1 cellular context compared by ENCODE assay signal in the genomic region with DNA sequence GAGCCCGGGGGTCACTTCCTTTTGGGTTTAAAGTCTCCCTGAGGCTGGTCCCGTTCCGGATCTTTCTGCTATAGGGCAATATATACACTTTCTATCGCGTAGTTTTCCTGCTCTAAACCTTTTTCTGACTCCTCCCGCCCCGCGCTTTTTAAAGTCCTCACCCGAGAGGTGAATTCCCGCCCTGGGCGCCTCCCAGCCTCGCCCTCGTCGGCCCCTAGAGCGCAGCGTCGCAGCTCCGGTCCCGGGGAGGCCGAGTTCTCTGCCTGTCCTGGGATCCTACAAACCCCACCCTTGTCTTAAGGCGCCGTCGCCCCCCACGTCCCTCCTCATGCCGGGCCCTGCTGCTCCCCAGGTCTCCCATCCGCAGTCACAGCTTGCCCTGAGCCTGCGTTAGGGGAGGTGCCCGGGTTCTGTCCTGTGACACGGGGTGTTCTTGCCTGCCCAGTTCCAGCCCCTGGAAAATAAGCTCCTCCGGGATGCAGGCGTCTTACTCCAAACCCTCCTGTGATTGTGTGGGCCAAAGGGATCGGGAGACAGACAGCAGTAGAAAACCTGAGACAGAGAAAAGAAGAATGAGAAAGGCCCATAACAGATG.
TF ChIP-seq lines count a peak whose summit lies in the region.

No MANE protein-coding gene starts in this region.

TF ChIP-seq in GM23338, 12 proteins besides CTCF, POLR2A, EP300 and RAD21 (continued from another document):
- TF ChIP-seq, protein P1, sequence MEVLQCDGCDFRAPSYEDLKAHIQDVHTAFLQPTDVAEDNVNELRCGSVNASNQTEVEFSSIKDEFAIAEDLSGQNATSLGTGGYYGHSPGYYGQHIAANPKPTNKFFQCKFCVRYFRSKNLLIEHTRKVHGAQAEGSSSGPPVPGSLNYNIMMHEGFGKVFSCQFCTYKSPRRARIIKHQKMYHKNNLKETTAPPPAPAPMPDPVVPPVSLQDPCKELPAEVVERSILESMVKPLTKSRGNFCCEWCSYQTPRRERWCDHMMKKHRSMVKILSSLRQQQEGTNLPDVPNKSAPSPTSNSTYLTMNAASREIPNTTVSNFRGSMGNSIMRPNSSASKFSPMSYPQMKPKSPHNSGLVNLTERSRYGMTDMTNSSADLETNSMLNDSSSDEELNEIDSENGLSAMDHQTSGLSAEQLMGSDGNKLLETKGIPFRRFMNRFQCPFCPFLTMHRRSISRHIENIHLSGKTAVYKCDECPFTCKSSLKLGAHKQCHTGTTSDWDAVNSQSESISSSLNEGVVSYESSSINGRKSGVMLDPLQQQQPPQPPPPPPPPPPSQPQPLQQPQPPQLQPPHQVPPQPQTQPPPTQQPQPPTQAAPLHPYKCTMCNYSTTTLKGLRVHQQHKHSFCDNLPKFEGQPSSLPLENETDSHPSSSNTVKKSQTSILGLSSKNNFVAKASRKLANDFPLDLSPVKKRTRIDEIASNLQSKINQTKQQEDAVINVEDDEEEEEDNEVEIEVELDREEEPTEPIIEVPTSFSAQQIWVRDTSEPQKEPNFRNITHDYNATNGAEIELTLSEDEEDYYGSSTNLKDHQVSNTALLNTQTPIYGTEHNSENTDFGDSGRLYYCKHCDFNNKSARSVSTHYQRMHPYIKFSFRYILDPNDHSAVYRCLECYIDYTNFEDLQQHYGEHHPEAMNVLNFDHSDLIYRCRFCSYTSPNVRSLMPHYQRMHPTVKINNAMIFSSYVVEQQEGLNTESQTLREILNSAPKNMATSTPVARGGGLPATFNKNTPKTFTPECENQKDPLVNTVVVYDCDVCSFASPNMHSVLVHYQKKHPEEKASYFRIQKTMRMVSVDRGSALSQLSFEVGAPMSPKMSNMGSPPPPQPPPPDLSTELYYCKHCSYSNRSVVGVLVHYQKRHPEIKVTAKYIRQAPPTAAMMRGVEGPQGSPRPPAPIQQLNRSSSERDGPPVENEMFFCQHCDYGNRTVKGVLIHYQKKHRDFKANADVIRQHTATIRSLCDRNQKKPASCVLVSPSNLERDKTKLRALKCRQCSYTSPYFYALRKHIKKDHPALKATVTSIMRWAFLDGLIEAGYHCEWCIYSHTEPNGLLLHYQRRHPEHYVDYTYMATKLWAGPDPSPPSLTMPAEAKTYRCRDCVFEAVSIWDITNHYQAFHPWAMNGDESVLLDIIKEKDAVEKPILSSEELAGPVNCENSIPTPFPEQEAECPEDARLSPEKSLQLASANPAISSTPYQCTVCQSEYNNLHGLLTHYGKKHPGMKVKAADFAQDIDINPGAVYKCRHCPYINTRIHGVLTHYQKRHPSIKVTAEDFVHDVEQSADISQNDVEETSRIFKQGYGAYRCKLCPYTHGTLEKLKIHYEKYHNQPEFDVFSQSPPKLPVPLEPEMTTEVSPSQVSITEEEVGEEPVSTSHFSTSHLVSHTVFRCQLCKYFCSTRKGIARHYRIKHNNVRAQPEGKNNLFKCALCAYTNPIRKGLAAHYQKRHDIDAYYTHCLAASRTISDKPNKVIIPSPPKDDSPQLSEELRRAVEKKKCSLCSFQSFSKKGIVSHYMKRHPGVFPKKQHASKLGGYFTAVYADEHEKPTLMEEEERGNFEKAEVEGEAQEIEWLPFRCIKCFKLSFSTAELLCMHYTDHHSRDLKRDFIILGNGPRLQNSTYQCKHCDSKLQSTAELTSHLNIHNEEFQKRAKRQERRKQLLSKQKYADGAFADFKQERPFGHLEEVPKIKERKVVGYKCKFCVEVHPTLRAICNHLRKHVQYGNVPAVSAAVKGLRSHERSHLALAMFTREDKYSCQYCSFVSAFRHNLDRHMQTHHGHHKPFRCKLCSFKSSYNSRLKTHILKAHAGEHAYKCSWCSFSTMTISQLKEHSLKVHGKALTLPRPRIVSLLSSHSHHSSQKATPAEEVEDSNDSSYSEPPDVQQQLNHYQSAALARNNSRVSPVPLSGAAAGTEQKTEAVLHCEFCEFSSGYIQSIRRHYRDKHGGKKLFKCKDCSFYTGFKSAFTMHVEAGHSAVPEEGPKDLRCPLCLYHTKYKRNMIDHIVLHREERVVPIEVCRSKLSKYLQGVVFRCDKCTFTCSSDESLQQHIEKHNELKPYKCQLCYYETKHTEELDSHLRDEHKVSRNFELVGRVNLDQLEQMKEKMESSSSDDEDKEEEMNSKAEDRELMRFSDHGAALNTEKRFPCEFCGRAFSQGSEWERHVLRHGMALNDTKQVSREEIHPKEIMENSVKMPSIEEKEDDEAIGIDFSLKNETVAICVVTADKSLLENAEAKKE (CRISPR knock-in tag; IDR thresholded peaks at IDR 0.05) = no peak
- TF ChIP-seq JUNB (IDR thresholded peaks at IDR 0.05; ENCODE audit: unreplicated experiment) (no peak), EZH2phosphoT487 (IDR thresholded peaks at IDR 0.05; ENCODE audit: unreplicated experiment) (no peak), ZNF331 (CRISPR knock-in tag; IDR thresholded peaks at IDR 0.05; ENCODE audit: low read depth) (no peak), EZH2 (IDR thresholded peaks at IDR 0.05; ENCODE audit: low read depth, unreplicated experiment) (no peak), NANOG (IDR thresholded peaks at IDR 0.05; ENCODE audit: borderline replicate concordance) (no peak), CREB1 (CRISPR knock-in tag; IDR thresholded peaks at IDR 0.05; ENCODE audit: low read depth) (no peak)
- TF ChIP-seq, protein P2, sequence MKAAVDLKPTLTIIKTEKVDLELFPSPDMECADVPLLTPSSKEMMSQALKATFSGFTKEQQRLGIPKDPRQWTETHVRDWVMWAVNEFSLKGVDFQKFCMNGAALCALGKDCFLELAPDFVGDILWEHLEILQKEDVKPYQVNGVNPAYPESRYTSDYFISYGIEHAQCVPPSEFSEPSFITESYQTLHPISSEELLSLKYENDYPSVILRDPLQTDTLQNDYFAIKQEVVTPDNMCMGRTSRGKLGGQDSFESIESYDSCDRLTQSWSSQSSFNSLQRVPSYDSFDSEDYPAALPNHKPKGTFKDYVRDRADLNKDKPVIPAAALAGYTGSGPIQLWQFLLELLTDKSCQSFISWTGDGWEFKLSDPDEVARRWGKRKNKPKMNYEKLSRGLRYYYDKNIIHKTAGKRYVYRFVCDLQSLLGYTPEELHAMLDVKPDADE (IDR thresholded peaks at IDR 0.05) = no peak
- TF ChIP-seq, protein P3, sequence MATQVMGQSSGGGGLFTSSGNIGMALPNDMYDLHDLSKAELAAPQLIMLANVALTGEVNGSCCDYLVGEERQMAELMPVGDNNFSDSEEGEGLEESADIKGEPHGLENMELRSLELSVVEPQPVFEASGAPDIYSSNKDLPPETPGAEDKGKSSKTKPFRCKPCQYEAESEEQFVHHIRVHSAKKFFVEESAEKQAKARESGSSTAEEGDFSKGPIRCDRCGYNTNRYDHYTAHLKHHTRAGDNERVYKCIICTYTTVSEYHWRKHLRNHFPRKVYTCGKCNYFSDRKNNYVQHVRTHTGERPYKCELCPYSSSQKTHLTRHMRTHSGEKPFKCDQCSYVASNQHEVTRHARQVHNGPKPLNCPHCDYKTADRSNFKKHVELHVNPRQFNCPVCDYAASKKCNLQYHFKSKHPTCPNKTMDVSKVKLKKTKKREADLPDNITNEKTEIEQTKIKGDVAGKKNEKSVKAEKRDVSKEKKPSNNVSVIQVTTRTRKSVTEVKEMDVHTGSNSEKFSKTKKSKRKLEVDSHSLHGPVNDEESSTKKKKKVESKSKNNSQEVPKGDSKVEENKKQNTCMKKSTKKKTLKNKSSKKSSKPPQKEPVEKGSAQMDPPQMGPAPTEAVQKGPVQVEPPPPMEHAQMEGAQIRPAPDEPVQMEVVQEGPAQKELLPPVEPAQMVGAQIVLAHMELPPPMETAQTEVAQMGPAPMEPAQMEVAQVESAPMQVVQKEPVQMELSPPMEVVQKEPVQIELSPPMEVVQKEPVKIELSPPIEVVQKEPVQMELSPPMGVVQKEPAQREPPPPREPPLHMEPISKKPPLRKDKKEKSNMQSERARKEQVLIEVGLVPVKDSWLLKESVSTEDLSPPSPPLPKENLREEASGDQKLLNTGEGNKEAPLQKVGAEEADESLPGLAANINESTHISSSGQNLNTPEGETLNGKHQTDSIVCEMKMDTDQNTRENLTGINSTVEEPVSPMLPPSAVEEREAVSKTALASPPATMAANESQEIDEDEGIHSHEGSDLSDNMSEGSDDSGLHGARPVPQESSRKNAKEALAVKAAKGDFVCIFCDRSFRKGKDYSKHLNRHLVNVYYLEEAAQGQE (IDR thresholded peaks at IDR 0.05; ENCODE audit: unreplicated experiment) = no peak
